Comparison of ENCODE assay signal across 12 cellular contexts in the genomic region with DNA sequence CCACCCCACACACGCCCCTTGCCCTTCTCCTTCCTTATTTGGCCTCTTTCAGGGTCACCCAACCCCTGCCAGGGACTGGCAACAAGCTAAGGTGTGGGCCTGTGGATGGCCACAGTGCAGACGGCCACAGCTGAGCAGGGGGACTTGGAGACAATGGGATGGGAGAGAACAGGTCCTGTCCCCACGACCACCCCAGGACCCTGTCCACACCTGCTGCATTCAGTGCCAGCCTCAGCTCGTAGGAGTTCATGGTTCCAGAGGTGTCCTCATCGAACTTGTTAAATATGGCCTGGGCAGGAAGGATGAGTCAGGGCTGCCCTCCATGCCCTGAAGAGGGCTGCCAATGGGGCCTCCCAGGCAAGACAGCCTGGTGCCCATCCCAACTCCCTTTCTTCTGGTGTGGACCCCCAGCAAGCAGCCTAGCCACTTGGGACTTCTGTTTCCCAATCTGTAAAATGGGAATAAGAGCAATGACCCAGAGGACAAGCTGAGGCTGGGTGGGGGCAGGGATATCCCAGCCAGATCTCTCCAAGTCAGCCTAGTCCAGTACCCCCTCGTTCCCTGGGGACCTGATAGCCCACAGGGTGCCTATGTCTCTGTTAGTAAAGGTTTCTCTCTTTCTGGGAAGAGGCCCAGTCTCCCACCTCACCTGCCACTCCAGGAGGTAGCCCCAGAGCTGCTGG. TPM values are rescaled to one million over a fixed set of nuclear protein-coding genes. Genes with fewer than 3 reads are reported as not detected.
DNase-seq lines count a peak whose midpoint lies in the region; ATAC-seq and TF ChIP-seq lines count a peak whose summit lies in the region.
"Had no signal": no experiment of that assay in that cellular context is flagged by ENCODE, and none has a peak within 500 bp of the region (broad histone marks: within the 10 kb centered on the region; RNA-seq: fewer than 3 reads in every experiment).

No MANE protein-coding gene starts in this region.

- peak overlapping the region in 2 of 3 donors; percentile 22 to 31 for H3K27ac ChIP-seq in right lobe of liver
- peak overlapping the region; percentile 58 for H3K27ac ChIP-seq in upper lobe of right lung

- H3K4me1 ChIP-seq in right lobe of liver (peaks cover 0 to 25% (median 3%) of the 10 kb centered on the region in 4 donors), upper lobe of right lung (peaks cover 33% of the 10 kb centered on the region)
- H3K4me1 ChIP-seq: BE2C had no signal

- intact Hi-C loops in right lobe of liver (cut with DNase I) (no loop called here), upper lobe of right lung (cut with DNase I) (no loop called here)

- H3K27me3 ChIP-seq in right lobe of liver (no peaks in the 10 kb centered on the region), upper lobe of right lung (no peaks in the 10 kb centered on the region)
- H3K27me3 ChIP-seq: BE2C, testis had no signal

- no peak for TF ChIP-seq CTCF in right lobe of liver (IDR thresholded peaks at IDR 0.05)
- no peak for TF ChIP-seq CTCF in upper lobe of right lung (IDR thresholded peaks at IDR 0.05)

- H3K36me3 Mint-ChIP-seq in activated CD4-positive, alpha-beta T cell treated with anti-CD3 and anti-CD28 coated beads, Interleukin-2, amount 10 ng/mL, durations not matched to agents 7 days and 5 days (ENCODE audit: low read depth), result peaks cover 12% of the 10 kb centered on the region
- H3K36me3 Mint-ChIP-seq in activated naive CD8-positive, alpha-beta T cell treated with anti-CD3 and anti-CD28 coated beads for 36 hours, result peaks cover 4% of the 10 kb centered on the region

- 38% methylated on average over 4 of the region's 6 CpGs for WGBS in right lobe of liver (ENCODE audit: insufficient coverage, low coverage, low lambda C conversion rate, missing lambda C conversion rate)

- H3K36me3 ChIP-seq in right lobe of liver (peaks cover 0 to 23% (median 4%) of the 10 kb centered on the region in 4 donors), upper lobe of right lung (peaks cover 23% of the 10 kb centered on the region)

- H3K4me3 ChIP-seq in right lobe of liver (no peak overlapping the region), upper lobe of right lung (no peak overlapping the region)
- H3K4me3 ChIP-seq: testis had no signal

- H3K4me3 Mint-ChIP-seq in activated CD4-positive, alpha-beta T cell treated with anti-CD3 and anti-CD28 coated beads, Interleukin-2, amount 10 ng/mL, durations not matched to agents 7 days and 5 days, result peak overlapping the region; percentile 5
- H3K4me3 Mint-ChIP-seq in activated naive CD8-positive, alpha-beta T cell treated with anti-CD3 and anti-CD28 coated beads for 36 hours, result no peak overlapping the region
- H3K4me3 Mint-ChIP-seq: brain, nephron progenitor cell had no signal

- DNase-seq in activated CD4-positive, alpha-beta T cell treated with anti-CD3 and anti-CD28 coated beads, Interleukin-2, amount 10 ng/mL, durations not matched to agents 7 days and 5 days, result no peak
- no peak for DNase-seq in activated CD4-positive, alpha-beta T cell treated with anti-CD3 and anti-CD28 coated beads, Interleukin-2, amount 50 U/mL, for 4 hours
- DNase-seq in activated naive CD8-positive, alpha-beta T cell treated with anti-CD3 and anti-CD28 coated beads for 36 hours, result no peak
- DNase-seq in right lobe of liver (peak; percentile 25 to 55 (median 51)), upper lobe of right lung (peak; percentile 65), H4 (ENCODE audit: low spot score) (no peak), GOT3 (lab: John Stamatoyannopoulos, UW) (no peak)
- DNase-seq: BE2C, nephron progenitor cell had no signal

- peaks cover 7% of the 10 kb centered on the region for H3K27me3 Mint-ChIP-seq in activated CD4-positive, alpha-beta T cell treated with anti-CD3 and anti-CD28 coated beads, Interleukin-2, amount 10 ng/mL, durations not matched to agents 7 days and 5 days
- peaks cover 9% of the 10 kb centered on the region for H3K27me3 Mint-ChIP-seq in activated naive CD8-positive, alpha-beta T cell treated with anti-CD3 and anti-CD28 coated beads for 36 hours

- H3K4me1 Mint-ChIP-seq in activated CD4-positive, alpha-beta T cell treated with anti-CD3 and anti-CD28 coated beads, Interleukin-2, amount 10 ng/mL, durations not matched to agents 7 days and 5 days, result peaks cover 47% of the 10 kb centered on the region
- H3K4me1 Mint-ChIP-seq in activated naive CD8-positive, alpha-beta T cell treated with anti-CD3 and anti-CD28 coated beads for 36 hours, result peaks cover 27% of the 10 kb centered on the region

- peak overlapping the region; percentile 83 for H3K27ac Mint-ChIP-seq in activated CD4-positive, alpha-beta T cell treated with anti-CD3 and anti-CD28 coated beads, Interleukin-2, amount 10 ng/mL, durations not matched to agents 7 days and 5 days
- peak overlapping the region; percentile 54 for H3K27ac Mint-ChIP-seq in activated naive CD8-positive, alpha-beta T cell treated with anti-CD3 and anti-CD28 coated beads for 36 hours

- CTCF ChIA-PET in activated CD4-positive, alpha-beta T cell treated with anti-CD3 and anti-CD28 coated beads, Interleukin-2, amount 10 ng/mL, durations not matched to agents 7 days and 5 days (lab: Charles Lee), result interaction anchor here (0.5 to 1.9 kb wide), 8 partner anchors 11 to 197 kb away, joined by 3 to 8 read pairs (median 4); a partner anchor contains a TSS

- no peak for TF ChIP-seq POLR2A in right lobe of liver (IDR thresholded peaks at IDR 0.05)

- POLR2A ChIA-PET in activated CD4-positive, alpha-beta T cell treated with anti-CD3 and anti-CD28 coated beads, Interleukin-2, amount 10 ng/mL, durations not matched to agents 7 days and 5 days (lab: Charles Lee), result no interaction called here

- no peaks in the 10 kb centered on the region for H3K9me3 Mint-ChIP-seq in activated CD4-positive, alpha-beta T cell treated with anti-CD3 and anti-CD28 coated beads, Interleukin-2, amount 10 ng/mL, durations not matched to agents 7 days and 5 days
- no peaks in the 10 kb centered on the region for H3K9me3 Mint-ChIP-seq in activated naive CD8-positive, alpha-beta T cell treated with anti-CD3 and anti-CD28 coated beads for 36 hours
- H3K9me3 Mint-ChIP-seq: brain, nephron progenitor cell had no signal

- ATAC-seq in right lobe of liver, result peak in 1 of 4 donors; percentile 1
- no peak for ATAC-seq in upper lobe of right lung
- no peak for ATAC-seq in GM18520 (IDR thresholded peaks at IDR 0.05; ENCODE audit: unreplicated experiment)

- no peaks in the 10 kb centered on the region for H3K9me3 ChIP-seq in right lobe of liver
- no peaks in the 10 kb centered on the region for H3K9me3 ChIP-seq in upper lobe of right lung
- H3K9me3 ChIP-seq: BE2C, testis had no signal

RNA-seq across cellular contexts. Expression of a gene that starts 10.6 kb away (rescaled TPM):
- 1 to 10 TPM; 3.5 to 3.7 TPM for total RNA-seq in activated CD4-positive, alpha-beta T cell treated with anti-CD3 and anti-CD28 coated beads, Interleukin-2, amount 10 ng/mL, durations not matched to agents 7 days and 5 days
- total RNA-seq in activated naive CD8-positive, alpha-beta T cell treated with anti-CD3 and anti-CD28 coated beads for 36 hours, result 1 to 10 TPM; 3.8 to 3.9 TPM
- 10 to 100 TPM in 3 of 6 experiments, 1 to 10 TPM in 3; 2.2 to 45.3 (median 16.3) TPM for total RNA-seq in right lobe of liver
- 14.4 TPM for total RNA-seq in upper lobe of right lung
- not detected in 2 replicates for total RNA-seq in H4 (2014; rRNA removed; shearing (Covaris generic))

RNA-seq across cellular contexts. Expression of a gene that starts 39.7 kb away (rescaled TPM):
- total RNA-seq in activated CD4-positive, alpha-beta T cell treated with anti-CD3 and anti-CD28 coated beads, Interleukin-2, amount 10 ng/mL, durations not matched to agents 7 days and 5 days, result not detected
- total RNA-seq in activated naive CD8-positive, alpha-beta T cell treated with anti-CD3 and anti-CD28 coated beads for 36 hours, result not detected
- total RNA-seq in right lobe of liver (not detected), upper lobe of right lung (not detected)
- total RNA-seq in H4 (2014; rRNA removed; shearing (Covaris generic)), result not detected in 2 replicates
- total RNA-seq: testis had no signal

RNA-seq across cellular contexts. Expression of a gene that starts 55.4 kb away (rescaled TPM):
- total RNA-seq in activated CD4-positive, alpha-beta T cell treated with anti-CD3 and anti-CD28 coated beads, Interleukin-2, amount 10 ng/mL, durations not matched to agents 7 days and 5 days, result not detected
- not detected for total RNA-seq in activated naive CD8-positive, alpha-beta T cell treated with anti-CD3 and anti-CD28 coated beads for 36 hours
- total RNA-seq in right lobe of liver, result not detected
- total RNA-seq in upper lobe of right lung, result 3.2 TPM
- not detected in 2 replicates for total RNA-seq in H4 (2014; rRNA removed; shearing (Covaris generic))

Comparison
In these comparisons a context has a peak if more than half of its experiments do, and no peak if none do; other contexts are left out.
1. DNase-seq: peak in right lobe of liver (3 of 3) and upper lobe of right lung (single experiment); none in activated CD4-positive, alpha-beta T cell treated with anti-CD3 and anti-CD28 coated beads, Interleukin-2, amount 10 ng/mL, durations not matched to agents 7 days and 5 days (single experiment), activated CD4-positive, alpha-beta T cell treated with anti-CD3 and anti-CD28 coated beads, Interleukin-2, amount 50 U/mL, for 4 hours (0 of 2), activated naive CD8-positive, alpha-beta T cell treated with anti-CD3 and anti-CD28 coated beads for 36 hours (single experiment), H4 (single experiment) and GOT3 (single experiment).